In genomic region chr1:202237052-202237451, GRCh38 we compare ENCODE assay signal across 9 cellular contexts. TPM values are rescaled to one million over a fixed set of nuclear protein-coding genes. Genes with fewer than 3 reads are reported as not detected.
DNase-seq lines count a peak whose midpoint lies in the region; ATAC-seq lines count a peak whose summit lies in the region.
"Had no signal": no experiment of that assay in that cellular context is flagged by ENCODE, and none has a peak within 500 bp of the region (broad histone marks: within the 10 kb centered on the region; RNA-seq: fewer than 3 reads in every experiment).

No MANE protein-coding gene starts in this region.

- no peaks in the 10 kb centered on the region for H3K36me3 ChIP-seq in iPS DF 6.9 (ENCODE audit: control insufficient read depth, insufficient read depth, low read length)

- H3K27me3 ChIP-seq in iPS DF 6.9 (ENCODE audit: control insufficient read depth, insufficient read depth, low read length), result no peaks in the 10 kb centered on the region

- no peaks in the 10 kb centered on the region; the same call in 1 of the 2 replicates for H3K4me1 ChIP-seq in iPS DF 6.9 (ENCODE audit: control insufficient read depth, insufficient read depth, low read length)

- peaks cover 27% of the 10 kb centered on the region for H3K27me3 Mint-ChIP-seq in activated T-cell treated with anti-CD3 and anti-CD28 coated beads, Interleukin-2, amount 50 U/mL, for 4 hours (ENCODE audit: low read depth)

- H3K36me3 Mint-ChIP-seq in activated T-cell treated with anti-CD3 and anti-CD28 coated beads, Interleukin-2, amount 50 U/mL, for 4 hours (ENCODE audit: insufficient read depth), result no peaks in the 10 kb centered on the region

- DNase-seq in CD1c-positive myeloid dendritic cell (ENCODE audit: extremely low spot score) (peak; percentile 26), GM19238 (ENCODE audit: insufficient read length, low spot score) (peak; percentile 34), NCI-H1694 treated with DMSO at 0.1 percent for 48 hours (lab: John Stamatoyannopoulos, UW) (peak; percentile 13), iPS DF 6.9 (ENCODE audit: low read depth, low spot score) (peak; percentile 81), C1 segment of cervical spinal cord (lab: John Stamatoyannopoulos, UW) (no peak)
- DNase-seq in activated T-cell treated with anti-CD3 and anti-CD28 coated beads, Interleukin-2, amount 50 U/mL, for 4 hours, result no peak
- DNase-seq in stimulated activated CD8-positive, alpha-beta memory T cell treated with anti-CD3 and anti-CD28 coated beads, Interleukin-7, amount 100 ng/mL, for 48 hours (ENCODE audit: extremely low read depth in 1 of 2, low read depth in 1 of 2), result peak; percentile 5 to 13

- H3K4me3 ChIP-seq in iPS DF 6.9 (ENCODE audit: low read length), result no peak overlapping the region

- WGBS in iPS DF 6.9 (ENCODE audit: insufficient coverage, insufficient read length), result no CpG with 5 or more reads among the region's 8 CpGs

- no peaks in the 10 kb centered on the region for H3K9me3 Mint-ChIP-seq in activated T-cell treated with anti-CD3 and anti-CD28 coated beads, Interleukin-2, amount 50 U/mL, for 4 hours
- H3K9me3 Mint-ChIP-seq: IgD-negative memory B cell had no signal

- no peaks in the 10 kb centered on the region for H3K9me3 ChIP-seq in iPS DF 6.9 (ENCODE audit: control insufficient read depth, insufficient read depth, low read length)

- H3K4me1 Mint-ChIP-seq in activated T-cell treated with anti-CD3 and anti-CD28 coated beads, Interleukin-2, amount 50 U/mL, for 4 hours (ENCODE audit: low read depth), result no peaks in the 10 kb centered on the region
- H3K4me1 Mint-ChIP-seq: IgD-negative memory B cell had no signal

- H3K4me3 Mint-ChIP-seq in activated T-cell treated with anti-CD3 and anti-CD28 coated beads, Interleukin-2, amount 50 U/mL, for 4 hours, result no peak overlapping the region
- H3K4me3 Mint-ChIP-seq: IgD-negative memory B cell had no signal

- H3K27ac ChIP-seq in iPS DF 6.9 (ENCODE audit: low read length), result no peak overlapping the region

- ATAC-seq in activated T-cell treated with anti-CD3 and anti-CD28 coated beads, Interleukin-2, amount 50 U/mL, for 4 hours, result peak; percentile 69 to 73
- no peak for ATAC-seq in HG03139 (IDR thresholded peaks at IDR 0.05; ENCODE audit: unreplicated experiment)

RNA-seq across cellular contexts. Expression of gene LGR6, which starts 43.5 kb away (rescaled TPM):
- total RNA-seq in activated T-cell treated with anti-CD3 and anti-CD28 coated beads, Interleukin-2, amount 50 U/mL, for 4 hours, result under 1 TPM in 2 of 3 donors, not detected in 1; 0.08 to 0.21 TPM

Comparison
In these comparisons a context has a peak if more than half of its experiments do, and no peak if none do; other contexts are left out.
1. DNase-seq: peak in CD1c-positive myeloid dendritic cell (single experiment), GM19238 (single experiment), NCI-H1694 treated with DMSO at 0.1 percent for 48 hours (single experiment), iPS DF 6.9 (single experiment) and stimulated activated CD8-positive, alpha-beta memory T cell treated with anti-CD3 and anti-CD28 coated beads, Interleukin-7, amount 100 ng/mL, for 48 hours (2 of 2); none in activated T-cell treated with anti-CD3 and anti-CD28 coated beads, Interleukin-2, amount 50 U/mL, for 4 hours (single experiment) and C1 segment of cervical spinal cord (0 of 14).